Comparison of ENCODE assay signal across 10 cellular contexts in genomic region chr18:74546751-74547530, GRCh38. TPM values are rescaled to one million over a fixed set of nuclear protein-coding genes. Genes with fewer than 3 reads are reported as not detected.
DNase-seq lines count a peak whose midpoint lies in the region; ATAC-seq and TF ChIP-seq lines count a peak whose summit lies in the region.
"Had no signal": no experiment of that assay in that cellular context is flagged by ENCODE, and none has a peak within 500 bp of the region (broad histone marks: within the 10 kb centered on the region; RNA-seq: fewer than 3 reads in every experiment).

No MANE protein-coding gene starts in this region.

- no peak overlapping the region for H2BK15ac ChIP-seq in IMR-90 (ENCODE audit: low read depth, low read length)

- H3K18ac ChIP-seq in IMR-90 (ENCODE audit: low read depth, low read length) = no peak overlapping the region

- no peak for TF ChIP-seq RAD21 in IMR-90 (IDR thresholded peaks at IDR 0.05; ENCODE audit: low read length)

- 57% methylated on average over 3 of the region's 9 CpGs; no CpG with 5 or more reads in 1 of the 2 experiments for WGBS in IMR-90 (ENCODE audit: extremely low coverage in 2 of 2, insufficient read length in 1 of 2), 2 experiments

- H2BK5ac ChIP-seq in IMR-90 (ENCODE audit: low read depth, low read length, poor library complexity, severe bottlenecking) = no peak overlapping the region

- H3K36me3 ChIP-seq in IMR-90 (ENCODE audit: control insufficient read depth, insufficient read depth, low read length) = no peaks in the 10 kb centered on the region

- H2AFZ ChIP-seq in IMR-90 (replicated peaks; ENCODE audit: low read length, poor library complexity) = peak overlapping the region; percentile 76

- H3K14ac ChIP-seq in IMR-90 (replicated peaks; ENCODE audit: low read depth, low read length) = no peak overlapping the region

- H3K4me3 ChIP-seq in IMR-90 (ENCODE audit: insufficient read depth, low read depth, low read length) = no peak overlapping the region

- peaks cover 7% of the 10 kb centered on the region; the same call in 1 of the 2 replicates for H3K9me1 ChIP-seq in IMR-90 (ENCODE audit: insufficient read depth, low read length)

- peak overlapping the region in 1 of 2 experiments; percentile 32; a peak in 1 of 4 replicates for H4K8ac ChIP-seq in IMR-90 (ENCODE audit: low read depth in 2 of 2, low read length in 2 of 2)

- H3K27me3 ChIP-seq in IMR-90 (ENCODE audit: control insufficient read depth, insufficient read depth, low read length) = no peaks in the 10 kb centered on the region

- H2AK5ac ChIP-seq in IMR-90 (ENCODE audit: low read depth, low read length) = no peak overlapping the region

- intact Hi-C loops in IMR-90 (cut with micrococcal nuclease) = no loop called here

- POLR2A ChIA-PET in IMR-90 (lab: Charles Lee; ENCODE audit: unreplicated experiment) = no interaction called here

- H4K20me1 ChIP-seq in IMR-90 (ENCODE audit: insufficient read depth, low read length) = no peaks in the 10 kb centered on the region

- no peak overlapping the region for H3K27ac ChIP-seq in IMR-90 (ENCODE audit: insufficient read depth, low read length)
- H3K27ac ChIP-seq in caudate nucleus (ENCODE audit: low read depth, low read length) = peak overlapping the region; percentile 36
- peak overlapping the region; percentile 80 for H3K27ac ChIP-seq in substantia nigra (ENCODE audit: low read depth, low read length, poor library complexity, severe bottlenecking)

- no peak overlapping the region for H2BK120ac ChIP-seq in IMR-90 (ENCODE audit: low read depth, low read length)

- TF ChIP-seq POLR2A in IMR-90 (IDR thresholded peaks at IDR 0.05; ENCODE audit: low read depth, low read length) = no peak

- 0 out of 2 replicates have a peak overlapping the region, but pooled peaks have one; percentile 45 for H3K4ac ChIP-seq in IMR-90 (ENCODE audit: low read depth, low read length)

- H3K79me1 ChIP-seq in IMR-90 (ENCODE audit: low read depth in 1 of 2, low read length in 2 of 2) = no peaks in the 10 kb centered on the region

- CTCF ChIA-PET in IMR-90 (lab: Yijun Ruan, JAX) = no interaction called here

- H2AK9ac ChIP-seq in IMR-90 (replicated peaks; ENCODE audit: low read depth, low read length, poor library complexity) = no peak overlapping the region

- no TSS peak for BruUV-seq in IMR-90 (replicated peaks; lab: Mats Ljungman, UMichigan)

- H3K9me3 ChIP-seq in IMR-90 (ENCODE audit: control insufficient read depth, insufficient read depth, low read length) = peaks cover 5% of the 10 kb centered on the region

- H2BK20ac ChIP-seq in IMR-90 (ENCODE audit: low read depth, low read length) = no peak overlapping the region

- no peak for TF ChIP-seq CTCF in IMR-90 (conservative IDR thresholded peaks at IDR 0.05; ENCODE audit: low read depth, low read length)

- H3K56ac ChIP-seq in IMR-90 (ENCODE audit: extremely low read depth, insufficient read depth, low read length) = no peak overlapping the region; the same call in 1 of the 2 replicates

- peak; percentile 69 for ATAC-seq in IMR-90 (ENCODE audit: low read depth)

- no peak overlapping the region for H4K91ac ChIP-seq in IMR-90 (ENCODE audit: insufficient read depth, low read depth, low read length)

- H3K4me2 ChIP-seq in IMR-90 (ENCODE audit: low read depth, low read length) = peak overlapping the region; percentile 1; the same call in 1 of the 2 replicates

- H3K23ac ChIP-seq in IMR-90 (ENCODE audit: low read depth, low read length) = no peak overlapping the region

- no peak overlapping the region for H3K9ac ChIP-seq in IMR-90 (ENCODE audit: low read depth, low read length)

- H4K5ac ChIP-seq in IMR-90 (ENCODE audit: low read depth, low read length) = no peak overlapping the region; the same call in 1 of the 2 replicates

- in situ Hi-C loops in IMR-90 (cut with MboI; ENCODE audit: low sequenced_read_pairs) = no loop called here

- DNase-seq in IMR-90 (peak; percentile 29), caudate nucleus (lab: John Stamatoyannopoulos, UW) (no peak), hepatic stellate cell (ENCODE audit: low spot score) (peak; percentile 70), substantia nigra (lab: John Stamatoyannopoulos, UW) (no peak), DMS153 treated with DMSO at 0.1 percent for 48 hours (lab: John Stamatoyannopoulos, UW; ENCODE audit: unreplicated experiment) (no peak), nucleus accumbens (lab: John Stamatoyannopoulos, UW) (no peak)
- DNase-seq in stimulated activated CD4-positive, alpha-beta T cell treated with anti-CD3 and anti-CD28 coated beads, Interleukin-2, amount 100 ng/mL, for 24 hours = no peak
- DNase-seq in activated effector memory CD4-positive, alpha-beta T cell treated with Interleukin-2 at 50 U/mL for 16 hours = no peak
- DNase-seq: activated naive CD4-positive, alpha-beta T cell treated with anti-CD3 and anti-CD28 coated beads for 36 hours; NK-92 treated with Interleukin-12 subunit alpha and Interleukin-12 subunit beta, amount 100 ng/mL, for 24 hours had no signal

- H3K4me1 ChIP-seq in IMR-90 (ENCODE audit: control insufficient read depth, insufficient read depth, low read length) = peaks cover 3% of the 10 kb centered on the region; the same call in 1 of the 2 replicates

- dilution Hi-C loops in IMR-90 (cut with HindIII; ENCODE audit: low sequenced_read_pairs, unreplicated experiment) = no loop called here

TF ChIP-seq in IMR-90, 13 proteins besides CTCF, POLR2A, EP300 and RAD21:
- TF ChIP-seq FOS (IDR thresholded peaks at IDR 0.05; ENCODE audit: low read depth, low read length) (no peak), MAZ (IDR thresholded peaks at IDR 0.05; ENCODE audit: borderline replicate concordance, low read depth, low read length) (no peak), BHLHE40 (IDR thresholded peaks at IDR 0.05; ENCODE audit: low read depth, low read length) (no peak), SMC3 (IDR thresholded peaks at IDR 0.05; ENCODE audit: low read depth, low read length) (no peak), RFX5 (IDR thresholded peaks at IDR 0.05; ENCODE audit: low read depth, low read length) (no peak)

RNA-seq across cellular contexts. Expression of gene CNDP1, which starts 12.6 kb away (rescaled TPM):
- total RNA-seq in IMR-90 (2012; rRNA removed) = not detected in 2 replicates
- polyA plus RNA-seq in IMR-90 (2012; rRNA removed) = not detected in 2 replicates
- polyA plus RNA-seq in IMR-90 (2012; cell fraction: cytosol; rRNA removed) = not detected in 2 replicates
- 0.06 and 0.13 TPM in 2 replicates for polyA plus RNA-seq in IMR-90 (2012; cell fraction: nucleus; rRNA removed; ENCODE audit: low replicate concordance)
- total RNA-seq: activated naive CD4-positive, alpha-beta T cell treated with anti-CD3 and anti-CD28 coated beads for 36 hours had no signal

RNA-seq across cellular contexts. Expression of gene ZNF407, which starts 50.7 kb away (rescaled TPM):
- 20.1 and 25.6 TPM in 2 replicates for total RNA-seq in IMR-90 (2012; rRNA removed)
- 2.8 and 3.1 TPM in 2 replicates for polyA plus RNA-seq in IMR-90 (2012; rRNA removed)
- 1.3 and 2.2 TPM in 2 replicates for polyA plus RNA-seq in IMR-90 (2012; cell fraction: cytosol; rRNA removed)
- polyA plus RNA-seq in IMR-90 (2012; cell fraction: nucleus; rRNA removed; ENCODE audit: low replicate concordance) = 6.3 and 8.0 TPM in 2 replicates

RNA-seq across cellular contexts. Expression of gene CNDP2, which starts 50.8 kb away (rescaled TPM):
- total RNA-seq in IMR-90 (2012; rRNA removed) = 52.0 and 52.2 TPM in 2 replicates
- 59.7 and 67.9 TPM in 2 replicates for polyA plus RNA-seq in IMR-90 (2012; rRNA removed)
- polyA plus RNA-seq in IMR-90 (2012; cell fraction: cytosol; rRNA removed) = 32.4 and 58.7 TPM in 2 replicates
- polyA plus RNA-seq in IMR-90 (2012; cell fraction: nucleus; rRNA removed; ENCODE audit: low replicate concordance) = 30.9 and 48.2 TPM in 2 replicates

Comparison
In these comparisons a context has a peak if more than half of its experiments do, and no peak if none do; other contexts are left out.
1. DNase-seq: peak in IMR-90 (single experiment) and hepatic stellate cell (single experiment); none in caudate nucleus (0 of 61), substantia nigra (0 of 49), DMS153 treated with DMSO at 0.1 percent for 48 hours (single experiment), nucleus accumbens (0 of 56), stimulated activated CD4-positive, alpha-beta T cell treated with anti-CD3 and anti-CD28 coated beads, Interleukin-2, amount 100 ng/mL, for 24 hours (0 of 2) and activated effector memory CD4-positive, alpha-beta T cell treated with Interleukin-2 at 50 U/mL for 16 hours (single experiment).